Comparison of ENCODE assay signal across 1 cellular context in the genomic region with DNA sequence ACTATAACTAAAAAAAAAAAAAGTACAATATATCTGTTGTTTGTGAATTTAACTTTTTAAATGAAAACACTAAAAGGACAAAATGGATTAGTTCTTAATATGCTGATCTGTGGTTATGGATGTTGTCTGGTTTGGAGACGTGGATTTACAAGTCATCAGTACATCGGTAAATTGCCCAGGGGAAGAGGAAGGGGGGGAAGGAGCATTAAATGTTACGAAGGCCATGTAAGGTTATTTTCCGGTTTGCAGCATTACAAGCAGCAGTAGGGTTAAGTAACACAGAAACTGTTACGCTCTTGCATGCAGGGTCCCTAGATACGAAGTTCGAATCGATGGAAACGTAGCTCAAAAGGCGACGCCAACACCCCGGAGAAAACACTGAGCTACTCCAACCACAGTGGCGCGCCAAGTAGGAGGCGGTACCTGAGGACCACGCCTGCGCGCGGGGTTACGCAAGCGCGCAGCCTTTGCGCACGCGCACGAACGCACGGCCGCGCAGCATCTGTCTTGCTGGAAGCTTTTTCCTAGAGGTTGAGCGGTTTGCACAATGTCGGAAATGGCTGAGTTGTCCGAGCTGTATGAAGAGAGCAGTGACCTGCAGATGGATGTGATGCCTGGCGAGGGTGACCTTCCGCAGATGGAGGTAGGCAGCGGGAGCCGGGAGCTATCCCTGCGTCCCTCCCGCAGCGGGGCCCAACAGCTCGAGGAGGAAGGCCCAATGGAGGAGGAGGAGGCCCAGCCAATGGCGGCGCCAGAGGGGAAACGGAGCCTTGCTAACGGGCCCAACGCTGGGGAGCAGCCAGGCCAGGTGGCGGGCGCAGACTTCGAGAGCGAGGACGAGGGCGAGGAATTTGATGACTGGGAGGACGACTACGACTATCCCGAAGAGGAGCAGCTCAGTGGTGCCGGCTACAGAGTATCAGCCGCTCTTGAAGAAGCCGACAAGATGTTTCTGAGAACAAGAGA.
TF ChIP-seq lines count a peak whose summit lies in the region.

TSS of gene EID1 (plus strand) at position 505 of the 966 bp plus-strand sequence. CDS start at position 548, 43 bp downstream.

TF ChIP-seq in HEK293, 187 proteins besides CTCF, POLR2A, EP300 and RAD21 (continued from another document):
- TF ChIP-seq, protein P1, sequence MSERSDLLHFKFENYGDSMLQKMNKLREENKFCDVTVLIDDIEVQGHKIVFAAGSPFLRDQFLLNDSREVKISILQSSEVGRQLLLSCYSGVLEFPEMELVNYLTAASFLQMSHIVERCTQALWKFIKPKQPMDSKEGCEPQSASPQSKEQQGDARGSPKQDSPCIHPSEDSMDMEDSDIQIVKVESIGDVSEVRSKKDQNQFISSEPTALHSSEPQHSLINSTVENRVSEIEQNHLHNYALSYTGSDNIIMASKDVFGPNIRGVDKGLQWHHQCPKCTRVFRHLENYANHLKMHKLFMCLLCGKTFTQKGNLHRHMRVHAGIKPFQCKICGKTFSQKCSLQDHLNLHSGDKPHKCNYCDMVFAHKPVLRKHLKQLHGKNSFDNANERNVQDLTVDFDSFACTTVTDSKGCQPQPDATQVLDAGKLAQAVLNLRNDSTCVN (tag by site-specific recombination; optimal IDR thresholded peaks at IDR 0.05), result peak; percentile 97
- no peak for TF ChIP-seq REPIN1 (tag by site-specific recombination; IDR thresholded peaks at IDR 0.05; ENCODE audit: low read depth)
- TF ChIP-seq YY1 (tag by site-specific recombination; IDR thresholded peaks at IDR 0.05), result peak; percentile 94
- 0 out of 2 replicates have a peak, but pooled peaks have one; percentile 49 for TF ChIP-seq OVOL3 (tag by site-specific recombination; IDR thresholded peaks at IDR 0.05)
- peak; percentile 93 for TF ChIP-seq ZNF513 (tag by site-specific recombination; IDR thresholded peaks at IDR 0.05)
- TF ChIP-seq IKZF3 (tag by site-specific recombination; IDR thresholded peaks at IDR 0.05), result peak; percentile 8; the same call in 1 of the 2 replicates
- no peak for TF ChIP-seq PRDM4 (tag by site-specific recombination; IDR thresholded peaks at IDR 0.05)
- no peak for TF ChIP-seq ZNF37A (tag by site-specific recombination; IDR thresholded peaks at IDR 0.05)
- TF ChIP-seq, protein P2, sequence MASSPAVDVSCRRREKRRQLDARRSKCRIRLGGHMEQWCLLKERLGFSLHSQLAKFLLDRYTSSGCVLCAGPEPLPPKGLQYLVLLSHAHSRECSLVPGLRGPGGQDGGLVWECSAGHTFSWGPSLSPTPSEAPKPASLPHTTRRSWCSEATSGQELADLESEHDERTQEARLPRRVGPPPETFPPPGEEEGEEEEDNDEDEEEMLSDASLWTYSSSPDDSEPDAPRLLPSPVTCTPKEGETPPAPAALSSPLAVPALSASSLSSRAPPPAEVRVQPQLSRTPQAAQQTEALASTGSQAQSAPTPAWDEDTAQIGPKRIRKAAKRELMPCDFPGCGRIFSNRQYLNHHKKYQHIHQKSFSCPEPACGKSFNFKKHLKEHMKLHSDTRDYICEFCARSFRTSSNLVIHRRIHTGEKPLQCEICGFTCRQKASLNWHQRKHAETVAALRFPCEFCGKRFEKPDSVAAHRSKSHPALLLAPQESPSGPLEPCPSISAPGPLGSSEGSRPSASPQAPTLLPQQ (tag by site-specific recombination; IDR thresholded peaks at IDR 0.05), result peak; percentile 82
- no peak for TF ChIP-seq BCL11B (tag by site-specific recombination; IDR thresholded peaks at IDR 0.05; ENCODE audit: low read depth)
- no peak for TF ChIP-seq HOXC10 (CRISPR knock-in tag; IDR thresholded peaks at IDR 0.05)
- no peak for TF ChIP-seq ZNF585B (tag by site-specific recombination; IDR thresholded peaks at IDR 0.05)
- TF ChIP-seq, protein P3, sequence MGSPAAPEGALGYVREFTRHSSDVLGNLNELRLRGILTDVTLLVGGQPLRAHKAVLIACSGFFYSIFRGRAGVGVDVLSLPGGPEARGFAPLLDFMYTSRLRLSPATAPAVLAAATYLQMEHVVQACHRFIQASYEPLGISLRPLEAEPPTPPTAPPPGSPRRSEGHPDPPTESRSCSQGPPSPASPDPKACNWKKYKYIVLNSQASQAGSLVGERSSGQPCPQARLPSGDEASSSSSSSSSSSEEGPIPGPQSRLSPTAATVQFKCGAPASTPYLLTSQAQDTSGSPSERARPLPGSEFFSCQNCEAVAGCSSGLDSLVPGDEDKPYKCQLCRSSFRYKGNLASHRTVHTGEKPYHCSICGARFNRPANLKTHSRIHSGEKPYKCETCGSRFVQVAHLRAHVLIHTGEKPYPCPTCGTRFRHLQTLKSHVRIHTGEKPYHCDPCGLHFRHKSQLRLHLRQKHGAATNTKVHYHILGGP (tag by site-specific recombination; IDR thresholded peaks at IDR 0.05), result peak; percentile 82
- TF ChIP-seq ZNF747 (tag by site-specific recombination; IDR thresholded peaks at IDR 0.05), result no peak
- no peak for TF ChIP-seq SCRT2 (tag by site-specific recombination; IDR thresholded peaks at IDR 0.05)
- TF ChIP-seq ZBTB20 (tag by site-specific recombination; IDR thresholded peaks at IDR 0.05), result no peak
- TF ChIP-seq ZNF623 (tag by site-specific recombination; IDR thresholded peaks at IDR 0.05), result no peak; the same call in 1 of the 2 replicates
- peak; percentile 94 for TF ChIP-seq ZNF394 (tag by site-specific recombination; IDR thresholded peaks at IDR 0.05; ENCODE audit: borderline replicate concordance)
- no peak for TF ChIP-seq ZNF645 (tag by site-specific recombination; IDR thresholded peaks at IDR 0.05)
- TF ChIP-seq, protein P4, sequence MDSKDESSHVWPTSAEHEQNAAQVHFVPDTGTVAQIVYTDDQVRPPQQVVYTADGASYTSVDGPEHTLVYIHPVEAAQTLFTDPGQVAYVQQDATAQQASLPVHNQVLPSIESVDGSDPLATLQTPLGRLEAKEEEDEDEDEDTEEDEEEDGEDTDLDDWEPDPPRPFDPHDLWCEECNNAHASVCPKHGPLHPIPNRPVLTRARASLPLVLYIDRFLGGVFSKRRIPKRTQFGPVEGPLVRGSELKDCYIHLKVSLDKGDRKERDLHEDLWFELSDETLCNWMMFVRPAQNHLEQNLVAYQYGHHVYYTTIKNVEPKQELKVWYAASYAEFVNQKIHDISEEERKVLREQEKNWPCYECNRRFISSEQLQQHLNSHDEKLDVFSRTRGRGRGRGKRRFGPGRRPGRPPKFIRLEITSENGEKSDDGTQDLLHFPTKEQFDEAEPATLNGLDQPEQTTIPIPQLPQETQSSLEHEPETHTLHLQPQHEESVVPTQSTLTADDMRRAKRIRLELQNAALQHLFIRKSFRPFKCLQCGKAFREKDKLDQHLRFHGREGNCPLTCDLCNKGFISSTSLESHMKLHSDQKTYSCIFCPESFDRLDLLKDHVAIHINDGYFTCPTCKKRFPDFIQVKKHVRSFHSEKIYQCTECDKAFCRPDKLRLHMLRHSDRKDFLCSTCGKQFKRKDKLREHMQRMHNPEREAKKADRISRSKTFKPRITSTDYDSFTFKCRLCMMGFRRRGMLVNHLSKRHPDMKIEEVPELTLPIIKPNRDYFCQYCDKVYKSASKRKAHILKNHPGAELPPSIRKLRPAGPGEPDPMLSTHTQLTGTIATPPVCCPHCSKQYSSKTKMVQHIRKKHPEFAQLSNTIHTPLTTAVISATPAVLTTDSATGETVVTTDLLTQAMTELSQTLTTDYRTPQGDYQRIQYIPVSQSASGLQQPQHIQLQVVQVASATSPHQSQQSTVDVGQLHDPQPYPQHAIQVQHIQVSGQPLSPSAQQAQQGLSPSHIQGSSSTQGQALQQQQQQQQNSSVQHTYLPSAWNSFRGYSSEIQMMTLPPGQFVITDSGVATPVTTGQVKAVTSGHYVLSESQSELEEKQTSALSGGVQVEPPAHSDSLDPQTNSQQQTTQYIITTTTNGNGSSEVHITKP (tag by site-specific recombination; IDR thresholded peaks at IDR 0.05), result peak; percentile 96
- no peak for TF ChIP-seq GFI1B (tag by site-specific recombination; IDR thresholded peaks at IDR 0.05)
- TF ChIP-seq ZNF184 (tag by site-specific recombination; IDR thresholded peaks at IDR 0.05), result no peak
